In the genomic region with DNA sequence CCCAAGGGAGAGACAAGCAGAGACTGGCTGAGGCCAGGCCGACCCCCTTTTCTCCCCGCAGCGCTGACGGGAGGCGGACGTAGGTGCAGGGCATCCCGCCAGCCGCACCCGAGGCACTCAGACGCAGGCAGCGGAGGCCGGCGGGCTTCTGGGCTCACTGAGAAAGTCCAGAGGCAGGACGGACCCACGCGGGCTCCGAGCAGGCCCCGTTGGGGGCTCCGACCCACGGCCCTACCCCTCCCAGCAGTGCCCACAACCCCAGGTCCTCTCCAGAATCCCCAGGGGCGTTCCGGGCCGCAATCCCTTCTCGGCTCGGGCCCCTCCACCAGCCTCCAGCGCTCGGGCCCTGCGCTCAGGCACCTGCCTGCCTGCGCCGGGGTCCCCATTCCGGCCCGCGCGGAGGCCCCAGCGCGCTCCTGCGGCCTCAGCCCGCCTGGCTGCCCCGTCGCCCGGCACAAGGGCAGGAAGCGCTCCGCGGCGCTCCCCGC, we compare ENCODE assay signal across 8 cellular contexts. TPM values are rescaled to one million over a fixed set of nuclear protein-coding genes. Genes with fewer than 3 reads are reported as not detected.
DNase-seq lines count a peak whose midpoint lies in the region; ATAC-seq, FAIRE-seq and TF ChIP-seq lines count a peak whose summit lies in the region.

No MANE protein-coding gene starts in this region.

- TF ChIP-seq CTCF in liver (IDR thresholded peaks at IDR 0.05; ENCODE audit: low read depth, low read length, missing input control), result no peak

- under 1% methylated on average over 46 of the region's 46 CpGs for WGBS in liver

- peak overlapping the region; percentile 75 to 89 for H3K9ac ChIP-seq in liver (ENCODE audit: low read depth in 1 of 2, low read length in 2 of 2)

- TF ChIP-seq POLR2A in GM12891 (IDR thresholded peaks at IDR 0.05; ENCODE audit: low read depth, low read length), result no peak

- peaks cover under 1 to 28% (median 19%) of the 10 kb centered on the region in 4 donors for H3K4me1 ChIP-seq in liver (ENCODE audit: control insufficient read depth in 4 of 4, insufficient read depth in 4 of 4, low read length in 3 of 4)

- no peaks in the 10 kb centered on the region for H3K9me3 ChIP-seq in liver (ENCODE audit: control insufficient read depth in 4 of 4, low read length in 3 of 4)

- H3K36me3 ChIP-seq in liver (ENCODE audit: control insufficient read depth in 4 of 4, insufficient read depth in 3 of 4, low read depth in 1 of 4, low read length in 3 of 4), result no peaks in the 10 kb centered on the region

- no peaks in the 10 kb centered on the region for H3K27me3 ChIP-seq in liver (ENCODE audit: control insufficient read depth in 4 of 4, insufficient read depth in 4 of 4, low read length in 3 of 4)

- ATAC-seq in HG02571 (IDR thresholded peaks at IDR 0.05; ENCODE audit: unreplicated experiment), result peak; percentile 26
- ATAC-seq in activated CD4-positive, CD25-positive, alpha-beta regulatory T cell treated with anti-CD3 and anti-CD28 coated beads, Interleukin-2, amount 50 U/mL, for 24 hours, result peak; percentile 2 to 5

- DNase-seq in GM12891 (ENCODE audit: insufficient read length, low spot score) (peak; percentile 33), NCI-H1092 (lab: John Stamatoyannopoulos, UW) (peak; percentile 51), dermis microvascular lymphatic vessel endothelial cell (ENCODE audit: low read depth in 2 of 2) (peak; percentile 29 to 75), NCI-H187 treated with DMSO at 0.1 percent for 48 hours (lab: John Stamatoyannopoulos, UW) (no peak)
- DNase-seq in stimulated activated CD4-positive, alpha-beta T cell treated with anti-CD3 and anti-CD28 coated beads, TNF-alpha, amount 100 ng/mL, for 1 hour (ENCODE audit: low read depth in 3 of 3, low spot score in 1 of 3), result peak in 2 of 3 donors; percentile 5 to 18

- peak overlapping the region; percentile 87 to 93 for H3K27ac ChIP-seq in liver (ENCODE audit: low read depth in 1 of 2, low read length in 2 of 2)

- TF ChIP-seq RAD21 in liver (IDR thresholded peaks at IDR 0.05), result no peak

- peak overlapping the region; percentile 66 to 95 (median 76) for H3K4me3 ChIP-seq in liver (ENCODE audit: low read depth in 1 of 3, low read length in 3 of 3)

- FAIRE-seq in GM12891 (lab: Jason Lieb, UNC), result no peak

TF ChIP-seq in GM12891, 5 proteins besides CTCF, POLR2A, EP300 and RAD21:
- TF ChIP-seq POLR2AphosphoS5 (IDR thresholded peaks at IDR 0.05; ENCODE audit: low read depth, low read length) (no peak), SPI1 (IDR thresholded peaks at IDR 0.05; ENCODE audit: low read depth, low read length) (no peak), POU2F2 (IDR thresholded peaks at IDR 0.05; ENCODE audit: low read depth, low read length) (no peak), PAX5 (IDR thresholded peaks at IDR 0.05; ENCODE audit: insufficient read depth, low read length, severe bottlenecking) (no peak), TAF1 (IDR thresholded peaks at IDR 0.05; ENCODE audit: low read depth, low read length) (no peak)

TF ChIP-seq in liver, 16 proteins besides CTCF, POLR2A, EP300 and RAD21:
- TF ChIP-seq RXRA (IDR thresholded peaks at IDR 0.05) (no peak), TAF1 (conservative IDR thresholded peaks at IDR 0.05) (peak; percentile 22)

RNA-seq across cellular contexts. Expression of a gene that starts 0.5 kb away (rescaled TPM):
- 6.0 TPM for polyA plus RNA-seq in GM12891 (2012; ENCODE audit: low read depth, missing spikeins)
- total RNA-seq in dermis microvascular lymphatic vessel endothelial cell (25.3 and 28.1 TPM in 2 replicates), liver (10 to 100 TPM; 24.3 to 28.7 TPM)
- 1 to 10 TPM; 4.4 to 7.2 TPM for polyA plus RNA-seq in liver
